In genomic region chr4:99945718-99946345, GRCh38 we compare ENCODE assay signal across 8 cellular contexts. TPM values are rescaled to one million over a fixed set of nuclear protein-coding genes. Genes with fewer than 3 reads are reported as not detected.
DNase-seq lines count a peak whose midpoint lies in the region; ATAC-seq, FAIRE-seq and TF ChIP-seq lines count a peak whose summit lies in the region.

No MANE protein-coding gene starts in this region.

- H3K9me3 ChIP-seq in A549: no peaks in the 10 kb centered on the region
- no peaks in the 10 kb centered on the region for H3K9me3 ChIP-seq in Panc1 (ENCODE audit: control insufficient read depth, insufficient read depth, low read depth, low read length)
- H3K9me3 ChIP-seq in lower lobe of right lung: no peaks in the 10 kb centered on the region
- no peaks in the 10 kb centered on the region for H3K9me3 ChIP-seq in tibial artery

- H3K27ac ChIP-seq in A549 (peak overlapping the region; percentile 96 to 99), Panc1 (ENCODE audit: low read length) (peak overlapping the region; percentile 87), lower lobe of right lung (peak overlapping the region; percentile 93), tibial artery (peak overlapping the region; percentile 96 to 97)

- H3K4me1 ChIP-seq in A549 (peaks cover 24% of the 10 kb centered on the region), Panc1 (ENCODE audit: control insufficient read depth, insufficient read depth, low read length) (peaks cover 14% of the 10 kb centered on the region), lower lobe of right lung (peaks cover 62% of the 10 kb centered on the region), tibial artery (peaks cover 0 to 62% (median 25%) of the 10 kb centered on the region in 4 donors)

- TF ChIP-seq RAD21 in A549 (conservative IDR thresholded peaks at IDR 0.05 in 1 of 2, IDR thresholded peaks at IDR 0.05 in 1 of 2): no peak

- CTCF ChIA-PET in A549 (lab: Yijun Ruan, JAX) (interaction anchor here (1.5 kb wide), 1 partner anchor 18 kb away, joined by 3 read pairs; no protein-coding TSS in a partner anchor), GM10248 (lab: Yijun Ruan, JAX) (interaction anchor here (1.0 to 3.4 kb wide), 7 partner anchors 9 to 137 kb away, joined by 3 to 17 read pairs (median 4); partner anchors contain the start of gene DAPP1), Panc1 (lab: Charles Lee) (no interaction called here)

- no TSS peak for BruUV-seq in Panc1 (replicated peaks; lab: Mats Ljungman, UMichigan)

- peak overlapping the region; percentile 94 for H3K4me3 ChIP-seq in A549
- H3K4me3 ChIP-seq in Panc1 (ENCODE audit: low read depth in 2 of 2, low read length in 2 of 2): peak overlapping the region; percentile 86 to 90
- H3K4me3 ChIP-seq in lower lobe of right lung: peak overlapping the region; percentile 98
- H3K4me3 ChIP-seq in tibial artery: peak overlapping the region; percentile 96 to 97

- intact Hi-C loops in Panc1 (cut with micrococcal nuclease; ENCODE audit: unreplicated experiment): loop anchor here (5.0 to 10.0 kb wide), 2 partner anchors 51 to 384 kb away; partner anchors contain the start of genes LAMTOR3 and TRMT10A
- intact Hi-C loops in lower lobe of right lung (cut with DNase I): loop anchor here (10.0 kb wide), 2 partner anchors 51 to 381 kb away; partner anchors contain the start of genes LAMTOR3 and TRMT10A
- intact Hi-C loops in tibial artery (cut with DNase I; ENCODE audit: low total_unique reads): loop anchor here (5.0 kb wide), 2 partner anchors 54 to 384 kb away; partner anchors contain the start of genes LAMTOR3 and TRMT10A

- no peaks in the 10 kb centered on the region for H3K27me3 ChIP-seq in Panc1 (ENCODE audit: control insufficient read depth, insufficient read depth, low read length)
- H3K27me3 ChIP-seq in lower lobe of right lung (ENCODE audit: low read depth): no peaks in the 10 kb centered on the region
- H3K27me3 ChIP-seq in tibial artery: no peaks in the 10 kb centered on the region

- peak in 1 of 2 experiments; percentile 14 for DNase-seq in A549 (ENCODE audit: low read depth in 1 of 2, low spot score in 1 of 2)
- DNase-seq in GM10248 (ENCODE audit: extremely low spot score): peak; percentile 22
- DNase-seq in Panc1 (ENCODE audit: low read depth, low spot score): no peak
- peak; percentile 45 for DNase-seq in dermis blood vessel endothelial cell
- DNase-seq in lower lobe of right lung: no peak
- DNase-seq in tibial artery: no peak
- DNase-seq in SKM-1 (lab: John Stamatoyannopoulos, UW; ENCODE audit: unreplicated experiment): no peak

- WGBS in A549 (ENCODE audit: missing lambda C conversion rate): 3% methylated on average over 11 of the region's 24 CpGs

- TF ChIP-seq EP300 in A549 (IDR thresholded peaks at IDR 0.05): no peak

- no peak for TF ChIP-seq POLR2A in A549 (IDR thresholded peaks at IDR 0.05; ENCODE audit: low read length)

- ATAC-seq in A549: peak; percentile 23 to 32
- ATAC-seq in HG02938 (IDR thresholded peaks at IDR 0.05; ENCODE audit: unreplicated experiment): peak; percentile 0
- ATAC-seq in Panc1: no peak; the same call in 1 of the 2 replicates
- peak; percentile 12 to 22 for ATAC-seq in lower lobe of right lung

- in situ Hi-C loops in Panc1 (cut with HindIII; ENCODE audit: low pct_unique_long_range_greater_than_20kb, low sequenced_read_pairs): no loop called here

- H3K4me2 ChIP-seq in A549: peak overlapping the region; percentile 81

- H3K36me3 ChIP-seq in Panc1 (ENCODE audit: control insufficient read depth, insufficient read depth, low read length) (peaks cover 12% of the 10 kb centered on the region), lower lobe of right lung (peaks cover 6% of the 10 kb centered on the region), tibial artery (no peaks in the 10 kb centered on the region)

- POLR2A ChIA-PET in A549 (lab: Yijun Ruan, JAX): interaction anchor here (0.5 to 1.7 kb wide), 4 partner anchors 8 to 890 kb away, joined by 3 to 11 read pairs (median 4); partner anchors contain the start of genes LAMTOR3 and TRMT10A
- POLR2A ChIA-PET in GM10248 (lab: Yijun Ruan, JAX): interaction anchor here (0.8 to 2.3 kb wide), 4 partner anchors 52 to 134 kb away, joined by 3 to 15 read pairs (median 3); partner anchors contain the start of genes DAPP1 and LAMTOR3
- POLR2A ChIA-PET in Panc1 (lab: Charles Lee): interaction anchor here (0.6 kb wide), 1 partner anchor 384 kb away, joined by 4 read pairs; no protein-coding TSS in a partner anchor

- TF ChIP-seq CTCF in A549 (IDR thresholded peaks at IDR 0.05) (no peak), GM10248 (IDR thresholded peaks at IDR 0.05; ENCODE audit: control extremely low read depth, extremely low read depth, low read depth, missing control alignments) (no peak), Panc1 (IDR thresholded peaks at IDR 0.05) (no peak), lower lobe of right lung (IDR thresholded peaks at IDR 0.05) (no peak), tibial artery (IDR thresholded peaks at IDR 0.05) (no peak)

- FAIRE-seq in A549 (lab: Jason Lieb, UNC): no peak

TF ChIP-seq in A549, 52 proteins besides CTCF, POLR2A, EP300 and RAD21:
- TF ChIP-seq FOSB (CRISPR knock-in tag; IDR thresholded peaks at IDR 0.05) (no peak), MAX (IDR thresholded peaks at IDR 0.05) (peak; percentile 8), JUNB (IDR thresholded peaks at IDR 0.05) (no peak)

RNA-seq across cellular contexts. Expression of gene DNAJB14, which starts 0.6 kb away (rescaled TPM):
- polyA plus RNA-seq in A549 (2011; rRNA removed) (12.8 and 22.8 TPM in 2 replicates), A549 (2017; fragmentation: RNase III; extraction: RNeasy Plus Mini Kit Qiagen cat#74134 plus additional on column Dnase treatment) (26.9 to 34.0 TPM (median 33.6 TPM) in 3 replicates)
- polyA plus RNA-seq in A549 (2012; cell fraction: cytosol; rRNA removed): 7.8 and 10.2 TPM in 2 replicates
- polyA plus RNA-seq in A549 (2012; cell fraction: nucleus; rRNA removed): 6.8 and 11.0 TPM in 2 replicates
- polyA minus RNA-seq in A549 (2011; rRNA and poly(A)+ RNA removed): 6.2 TPM in 2 replicates
- total RNA-seq in Panc1 (2021; ENCODE audit: unreplicated experiment) (41.5 TPM), dermis blood vessel endothelial cell (59.3 and 79.0 TPM in 2 replicates), lower lobe of right lung (60.3 TPM)
- polyA plus RNA-seq in Panc1 (2012; ENCODE audit: insufficient read length): 37.1 TPM

RNA-seq across cellular contexts. Expression of gene H2AZ1, which starts 4.2 kb away (rescaled TPM):
- polyA plus RNA-seq in A549 (2011; rRNA removed): 523 and 646 TPM in 2 replicates
- polyA plus RNA-seq in A549 (2012; cell fraction: cytosol; rRNA removed): 614 and 727 TPM in 2 replicates
- polyA plus RNA-seq in A549 (2012; cell fraction: nucleus; rRNA removed): 323 and 369 TPM in 2 replicates
- polyA plus RNA-seq in A549 (2017; fragmentation: RNase III; extraction: RNeasy Plus Mini Kit Qiagen cat#74134 plus additional on column Dnase treatment): 859 to 913 TPM (median 867 TPM) in 3 replicates
- polyA minus RNA-seq in A549 (2011; rRNA and poly(A)+ RNA removed): 140 and 148 TPM in 2 replicates
- total RNA-seq in Panc1 (2021; ENCODE audit: unreplicated experiment): 450 TPM
- polyA plus RNA-seq in Panc1 (2012; ENCODE audit: insufficient read length): 452 TPM
- 303 and 446 TPM in 2 replicates for total RNA-seq in dermis blood vessel endothelial cell
- total RNA-seq in lower lobe of right lung: 143 TPM

RNA-seq across cellular contexts. Expression of gene LAMTOR3, which starts 51.6 kb away (rescaled TPM):
- 30.7 and 40.8 TPM in 2 replicates for polyA plus RNA-seq in A549 (2011; rRNA removed)
- 9.5 and 10.9 TPM in 2 replicates for polyA plus RNA-seq in A549 (2012; cell fraction: cytosol; rRNA removed)
- 2.4 and 4.7 TPM in 2 replicates for polyA plus RNA-seq in A549 (2012; cell fraction: nucleus; rRNA removed)
- 19.7 to 21.3 TPM (median 20.8 TPM) in 3 replicates for polyA plus RNA-seq in A549 (2017; fragmentation: RNase III; extraction: RNeasy Plus Mini Kit Qiagen cat#74134 plus additional on column Dnase treatment)
- polyA minus RNA-seq in A549 (2011; rRNA and poly(A)+ RNA removed): 4.9 and 5.8 TPM in 2 replicates
- total RNA-seq in Panc1 (2021; ENCODE audit: unreplicated experiment): 20.3 TPM
- polyA plus RNA-seq in Panc1 (2012; ENCODE audit: insufficient read length): 12.5 TPM
- 41.2 and 43.0 TPM in 2 replicates for total RNA-seq in dermis blood vessel endothelial cell
- 47.7 TPM for total RNA-seq in lower lobe of right lung

Comparison
In these comparisons a context has a peak if more than half of its experiments do, and no peak if none do; other contexts are left out.
1. DNase-seq: peak in GM10248 (single experiment) and dermis blood vessel endothelial cell (single experiment); none in Panc1 (single experiment), lower lobe of right lung (single experiment), tibial artery (0 of 2) and SKM-1 (single experiment).
2. Peak in every context shown above with its lines, with median percentiles within 50 percentile points of each other: H3K27ac ChIP-seq and H3K4me3 ChIP-seq.